Comparison of ENCODE assay signal across 16 cellular contexts in the genomic region with DNA sequence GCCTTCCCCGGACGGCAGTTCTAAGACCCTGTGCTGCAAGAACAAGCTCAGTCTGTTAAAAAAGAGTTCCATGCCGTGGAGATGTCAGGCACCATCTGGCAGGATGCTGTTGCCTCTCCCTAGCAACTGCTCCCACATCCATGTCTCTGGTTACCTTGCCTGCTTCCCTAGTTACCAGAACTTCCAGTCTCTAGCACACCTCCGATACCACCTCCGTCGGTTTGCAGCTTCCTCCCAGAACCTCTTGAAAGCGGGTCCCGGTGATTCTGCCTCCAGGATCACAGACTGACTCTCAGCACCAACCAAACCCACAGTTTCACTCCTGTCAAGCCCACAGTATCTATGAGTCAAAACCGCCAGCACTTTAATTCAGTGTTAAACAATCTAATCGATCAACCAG. TPM values are rescaled to one million over a fixed set of nuclear protein-coding genes. Genes with fewer than 3 reads are reported as not detected.
DNase-seq lines count a peak whose midpoint lies in the region; ATAC-seq and TF ChIP-seq lines count a peak whose summit lies in the region.
"Had no signal": no experiment of that assay in that cellular context is flagged by ENCODE, and none has a peak within 500 bp of the region (broad histone marks: within the 10 kb centered on the region; RNA-seq: fewer than 3 reads in every experiment).

No MANE protein-coding gene starts in this region.

- intact Hi-C loops in activated T-helper 2 cell treated with anti-CD3 and anti-CD28 coated beads, Interferon-gamma antibody, Interleukin-2, Interleukin-4, amounts not matched to agents 10 μg/mL and 5 μg/mL and 100 μg/mL, durations not matched to agents 14 hours and 24 hours and 36 hours (cut with micrococcal nuclease): no loop called here

- no peaks in the 10 kb centered on the region for H3K27me3 ChIP-seq in GM23338 (ENCODE audit: insufficient read depth)

- no peaks in the 10 kb centered on the region for H3K79me2 ChIP-seq in GM23338 (replicated peaks; ENCODE audit: insufficient read depth)

- no peaks in the 10 kb centered on the region for H3F3A ChIP-seq in GM23338 (replicated peaks; ENCODE audit: low read depth)

- H3K27ac ChIP-seq in GM23338 (ENCODE audit: low read depth) (no peak overlapping the region), caudate nucleus (ENCODE audit: low read depth, low read length) (peak overlapping the region; percentile 72)
- H3K27ac ChIP-seq: HL-60 had no signal

- 0 out of 2 replicates have a peak, but pooled peaks cover 4% of the 10 kb centered on the region for H3K9me2 ChIP-seq in GM23338 (ENCODE audit: insufficient read depth)
- H3K9me2 ChIP-seq: SK-N-SH had no signal

- H3K9me3 Mint-ChIP-seq in GM23338: no peaks in the 10 kb centered on the region; the same call in 2 of the 3 replicates
- no peaks in the 10 kb centered on the region for H3K9me3 Mint-ChIP-seq in progenitor cell of endocrine pancreas (ENCODE audit: low read depth)
- H3K9me3 Mint-ChIP-seq in activated T-helper 2 cell treated with anti-CD3 and anti-CD28 coated beads, Interferon-gamma antibody, Interleukin-2, Interleukin-4, amounts not matched to agents 10 μg/mL and 5 μg/mL and 100 μg/mL, durations not matched to agents 14 hours and 24 hours and 36 hours: no peaks in the 10 kb centered on the region
- H3K9me3 Mint-ChIP-seq: CD8-positive, alpha-beta memory T cell had no signal

- TF ChIP-seq CTCF in GM23338 (conservative IDR thresholded peaks at IDR 0.05; ENCODE audit: low read depth in 2 of 2) (no peak), progenitor cell of endocrine pancreas (IDR thresholded peaks at IDR 0.05; ENCODE audit: unreplicated experiment) (no peak)

- H3K4me3 Mint-ChIP-seq in GM23338 (no peak overlapping the region), progenitor cell of endocrine pancreas (ENCODE audit: low read depth) (no peak overlapping the region)
- no peak overlapping the region for H3K4me3 Mint-ChIP-seq in activated T-helper 2 cell treated with anti-CD3 and anti-CD28 coated beads, Interferon-gamma antibody, Interleukin-2, Interleukin-4, amounts not matched to agents 10 μg/mL and 5 μg/mL and 100 μg/mL, durations not matched to agents 14 hours and 24 hours and 36 hours (ENCODE audit: low read depth)
- H3K4me3 Mint-ChIP-seq: CD8-positive, alpha-beta memory T cell had no signal

- H4K20me1 ChIP-seq in GM23338 (replicated peaks; ENCODE audit: insufficient read depth): no peaks in the 10 kb centered on the region

- H3K4me2 ChIP-seq in GM23338: no peak overlapping the region
- H3K4me2 ChIP-seq: SK-N-SH had no signal

- DNase-seq in GM23338 (ENCODE audit: low spot score) (peak; percentile 2), NCI-H1694 treated with DMSO at 0.1 percent for 48 hours (lab: John Stamatoyannopoulos, UW) (peak; percentile 80), caudate nucleus (lab: John Stamatoyannopoulos, UW) (peak in 44 of 61 donors; percentile 10 to 93 (median 58)), progenitor cell of endocrine pancreas (ENCODE audit: low spot score, unreplicated experiment) (no peak)
- DNase-seq in stimulated activated CD8-positive, alpha-beta memory T cell treated with anti-CD3 and anti-CD28 coated beads, Interleukin-4, amount 100 ng/mL, for 48 hours: no peak
- no peak for DNase-seq in activated T-helper 2 cell treated with anti-CD3 and anti-CD28 coated beads, Interferon-gamma antibody, Interleukin-2, Interleukin-4, amounts not matched to agents 10 μg/mL and 5 μg/mL and 100 μg/mL, durations not matched to agents 14 hours and 24 hours and 36 hours (ENCODE audit: low spot score)
- DNase-seq: CD8-positive, alpha-beta memory T cell; GOT3; NCI-H1436 treated with DMSO at 0.1 percent for 48 hours; NCI-H510A; SK-N-SH; T-helper 1 cell had no signal

- H3K27me3 Mint-ChIP-seq in GM23338 (ENCODE audit: insufficient read depth, low read depth, poor library complexity) (no peaks in the 10 kb centered on the region), progenitor cell of endocrine pancreas (peaks cover 6% of the 10 kb centered on the region)
- no peaks in the 10 kb centered on the region for H3K27me3 Mint-ChIP-seq in activated T-helper 2 cell treated with anti-CD3 and anti-CD28 coated beads, Interferon-gamma antibody, Interleukin-2, Interleukin-4, amounts not matched to agents 10 μg/mL and 5 μg/mL and 100 μg/mL, durations not matched to agents 14 hours and 24 hours and 36 hours (ENCODE audit: low read depth)

- peak overlapping the region; percentile 66; the same call in 1 of the 2 replicates for H2AFZ ChIP-seq in GM23338

- H3K4me1 Mint-ChIP-seq in GM23338: peaks cover 5% of the 10 kb centered on the region; the same call in 1 of the 3 replicates
- H3K4me1 Mint-ChIP-seq in progenitor cell of endocrine pancreas (ENCODE audit: low read depth): peaks cover 17% of the 10 kb centered on the region
- H3K4me1 Mint-ChIP-seq in activated T-helper 2 cell treated with anti-CD3 and anti-CD28 coated beads, Interferon-gamma antibody, Interleukin-2, Interleukin-4, amounts not matched to agents 10 μg/mL and 5 μg/mL and 100 μg/mL, durations not matched to agents 14 hours and 24 hours and 36 hours (ENCODE audit: low read depth): peaks cover 4% of the 10 kb centered on the region
- H3K4me1 Mint-ChIP-seq: CD8-positive, alpha-beta memory T cell had no signal

- H3K27ac Mint-ChIP-seq in GM23338 (no peak overlapping the region), progenitor cell of endocrine pancreas (peak overlapping the region; percentile 69)
- no peak overlapping the region for H3K27ac Mint-ChIP-seq in activated T-helper 2 cell treated with anti-CD3 and anti-CD28 coated beads, Interferon-gamma antibody, Interleukin-2, Interleukin-4, amounts not matched to agents 10 μg/mL and 5 μg/mL and 100 μg/mL, durations not matched to agents 14 hours and 24 hours and 36 hours
- H3K27ac Mint-ChIP-seq: CD8-positive, alpha-beta memory T cell had no signal

- no peaks in the 10 kb centered on the region for H3K36me3 Mint-ChIP-seq in GM23338 (ENCODE audit: low read depth)
- no peaks in the 10 kb centered on the region for H3K36me3 Mint-ChIP-seq in progenitor cell of endocrine pancreas (ENCODE audit: insufficient read depth)
- H3K36me3 Mint-ChIP-seq in activated T-helper 2 cell treated with anti-CD3 and anti-CD28 coated beads, Interferon-gamma antibody, Interleukin-2, Interleukin-4, amounts not matched to agents 10 μg/mL and 5 μg/mL and 100 μg/mL, durations not matched to agents 14 hours and 24 hours and 36 hours (ENCODE audit: low read depth): no peaks in the 10 kb centered on the region
- H3K36me3 Mint-ChIP-seq: CD8-positive, alpha-beta memory T cell had no signal

- ATAC-seq in GM23338: no peak
- ATAC-seq in GM21528 (IDR thresholded peaks at IDR 0.05; ENCODE audit: low FRiP score, unreplicated experiment): no peak
- ATAC-seq: GM12878, Right ventricle myocardium inferior had no signal

- H3K4me1 ChIP-seq in GM23338 (ENCODE audit: insufficient read depth): no peaks in the 10 kb centered on the region

- no peaks in the 10 kb centered on the region for H3K36me3 ChIP-seq in GM23338 (ENCODE audit: insufficient read depth)

- H3K4me3 ChIP-seq in GM23338: no peak overlapping the region
- H3K4me3 ChIP-seq: GM12878 had no signal

TF ChIP-seq in GM23338, 12 proteins besides CTCF, POLR2A, EP300 and RAD21 (continues in another document):
- TF ChIP-seq CREB1 (CRISPR knock-in tag; IDR thresholded peaks at IDR 0.05; ENCODE audit: low read depth) (no peak), NANOG (IDR thresholded peaks at IDR 0.05; ENCODE audit: borderline replicate concordance) (no peak), JUNB (IDR thresholded peaks at IDR 0.05; ENCODE audit: unreplicated experiment) (no peak), POLR2AphosphoS5 (IDR thresholded peaks at IDR 0.05; ENCODE audit: low read depth) (no peak), ZNF331 (CRISPR knock-in tag; IDR thresholded peaks at IDR 0.05; ENCODE audit: low read depth) (no peak), ETS1 (IDR thresholded peaks at IDR 0.05) (no peak), REST (IDR thresholded peaks at IDR 0.05; ENCODE audit: unreplicated experiment) (no peak)

RNA-seq across cellular contexts. Expression of gene KCTD12, which starts 55.4 kb away (rescaled TPM):
- 10.1 and 12.0 TPM in 2 replicates for total RNA-seq in GM23338 (2014; rRNA removed; shearing (Covaris generic))
- 2.9 and 3.3 TPM in 2 replicates for polyA plus RNA-seq in GM23338 (2016; fragmentation: Nextera tagmentation; extraction: Ambion mirVana)
- total RNA-seq in progenitor cell of endocrine pancreas: 46.2 and 46.6 TPM in 2 replicates
- 12.7 and 13.2 TPM in 2 replicates for total RNA-seq in activated T-helper 2 cell treated with anti-CD3 and anti-CD28 coated beads, Interferon-gamma antibody, Interleukin-2, Interleukin-4, amounts not matched to agents 10 μg/mL and 5 μg/mL and 100 μg/mL, durations not matched to agents 14 hours and 24 hours and 36 hours

Comparison
In these comparisons a context has a peak if more than half of its experiments do, and no peak if none do; other contexts are left out.
1. DNase-seq: peak in GM23338 (single experiment), NCI-H1694 treated with DMSO at 0.1 percent for 48 hours (single experiment) and caudate nucleus (44 of 61); none in progenitor cell of endocrine pancreas (single experiment), stimulated activated CD8-positive, alpha-beta memory T cell treated with anti-CD3 and anti-CD28 coated beads, Interleukin-4, amount 100 ng/mL, for 48 hours (single experiment) and activated T-helper 2 cell treated with anti-CD3 and anti-CD28 coated beads, Interferon-gamma antibody, Interleukin-2, Interleukin-4, amounts not matched to agents 10 μg/mL and 5 μg/mL and 100 μg/mL, durations not matched to agents 14 hours and 24 hours and 36 hours (single experiment).